8 cellular contexts compared by ENCODE assay signal in the genomic region with DNA sequence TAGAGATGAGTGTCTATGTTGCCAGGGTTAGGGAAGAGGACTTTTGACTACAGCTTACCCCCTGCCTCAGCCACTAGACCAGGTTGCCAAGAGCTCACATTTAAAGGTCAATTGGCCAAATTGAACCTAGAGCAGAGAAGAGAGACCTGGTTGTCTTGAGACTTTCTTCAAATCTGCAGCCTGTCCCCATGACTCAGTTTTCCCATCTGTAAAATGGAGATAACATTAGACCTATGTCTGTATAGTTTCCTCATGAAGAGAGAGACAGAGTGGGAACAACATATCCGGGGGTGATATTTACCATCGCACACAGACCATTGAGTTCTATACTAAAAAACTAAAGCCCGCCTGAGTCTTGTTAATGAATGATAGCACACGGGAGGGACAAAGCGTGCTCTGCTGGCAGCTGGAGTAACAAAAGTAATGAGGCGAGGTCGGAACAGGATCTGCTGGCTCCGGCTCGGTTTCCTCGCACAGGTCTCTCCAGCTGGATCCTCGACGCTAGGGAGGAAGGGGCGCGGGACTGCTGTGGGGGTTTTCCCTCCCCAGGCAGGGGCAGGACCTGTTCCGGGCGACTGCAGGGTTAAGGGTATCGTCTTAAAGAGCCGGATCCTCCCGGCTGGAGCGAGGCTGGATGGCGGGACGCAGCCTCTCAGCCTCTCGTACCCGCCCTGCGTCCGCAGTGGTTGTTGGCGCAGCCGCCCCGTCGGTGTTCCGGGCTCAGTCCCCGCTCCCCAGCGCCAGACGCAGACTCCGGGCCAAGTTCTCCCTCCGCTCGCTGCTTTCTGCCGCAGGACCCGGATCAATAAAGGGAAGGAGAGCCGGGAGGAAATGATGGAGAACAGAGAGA. TPM values are rescaled to one million over a fixed set of nuclear protein-coding genes. Genes with fewer than 3 reads are reported as not detected.
DNase-seq lines count a peak whose midpoint lies in the region; ATAC-seq and TF ChIP-seq lines count a peak whose summit lies in the region.

No MANE protein-coding gene starts in this region.

- H3K9ac ChIP-seq in neural progenitor cell: no peak overlapping the region

- H2AFZ ChIP-seq in OCI-LY7 (ENCODE audit: low read length) (no peak overlapping the region), neural progenitor cell (replicated peaks) (peak overlapping the region; percentile 86)

- peaks cover 38% of the 10 kb centered on the region for H3K4me1 Mint-ChIP-seq in neural progenitor cell

- no peak for TF ChIP-seq CTCF in OCI-LY7 (conservative IDR thresholded peaks at IDR 0.05; ENCODE audit: low read length)
- TF ChIP-seq CTCF in epithelial cell of proximal tubule (conservative IDR thresholded peaks at IDR 0.05; ENCODE audit: low read depth, low read length): no peak
- no peak for TF ChIP-seq CTCF in neural progenitor cell (IDR thresholded peaks at IDR 0.05)

- H3K36me3 ChIP-seq in OCI-LY7 (ENCODE audit: insufficient read depth, low read length): no peaks in the 10 kb centered on the region
- H3K36me3 ChIP-seq in neural progenitor cell: no peaks in the 10 kb centered on the region

- H3K9me3 Mint-ChIP-seq in neural progenitor cell: no peaks in the 10 kb centered on the region

- CTCF ChIA-PET in OCI-LY7 (lab: Charles Lee; ENCODE audit: unreplicated experiment): no interaction called here

- H3K9me2 ChIP-seq in OCI-LY7 (ENCODE audit: insufficient read depth, low read length): no peaks in the 10 kb centered on the region

- H3K4me2 ChIP-seq in OCI-LY7 (ENCODE audit: low read length): peak overlapping the region; percentile 47; the same call in 1 of the 2 replicates
- peak overlapping the region; percentile 92 for H3K4me2 ChIP-seq in neural progenitor cell

- intact Hi-C loops in OCI-LY7 (cut with micrococcal nuclease; ENCODE audit: unreplicated experiment): no loop called here

- DNase-seq in DMS 273 (lab: John Stamatoyannopoulos, UW; ENCODE audit: unreplicated experiment) (peak; percentile 78), DMS 273 treated with DMSO at 0.1 percent for 48 hours (lab: John Stamatoyannopoulos, UW) (no peak), OCI-LY7 (ENCODE audit: low spot score) (no peak), epithelial cell of proximal tubule (ENCODE audit: low read depth) (no peak), neural progenitor cell (ENCODE audit: low spot score) (peak; percentile 56)

- H3K4me3 Mint-ChIP-seq in neural progenitor cell: peak overlapping the region; percentile 97

- peaks cover 12% of the 10 kb centered on the region for H3K27me3 Mint-ChIP-seq in neural progenitor cell (ENCODE audit: insufficient read depth, low read depth)

- H3K36me3 Mint-ChIP-seq in neural progenitor cell: no peaks in the 10 kb centered on the region

- H3K27me3 ChIP-seq in neural progenitor cell: peaks cover 45% of the 10 kb centered on the region

- H3K27ac ChIP-seq in OCI-LY7 (ENCODE audit: low read depth, low read length, poor library complexity, severe bottlenecking): no peak overlapping the region
- H3K27ac ChIP-seq in neural progenitor cell: no peak overlapping the region

- no TSS peak for BruUV-seq in OCI-LY7 (replicated peaks; lab: Mats Ljungman, UMichigan)

- H3K27ac Mint-ChIP-seq in neural progenitor cell: peak overlapping the region; percentile 89

- no peak overlapping the region for H3K4me3 ChIP-seq in OCI-LY7 (ENCODE audit: low read depth, low read length, poor library complexity, severe bottlenecking)
- peak overlapping the region; percentile 75 for H3K4me3 ChIP-seq in epithelial cell of proximal tubule (ENCODE audit: low read depth, low read length)
- H3K4me3 ChIP-seq in neural progenitor cell: peak overlapping the region; percentile 57

- H4K20me1 ChIP-seq in OCI-LY7 (ENCODE audit: insufficient read depth, low read length): no peaks in the 10 kb centered on the region
- H4K20me1 ChIP-seq in neural progenitor cell (ENCODE audit: low read depth): peaks cover 11% of the 10 kb centered on the region

- H3K4me1 ChIP-seq in OCI-LY7 (ENCODE audit: insufficient read depth, low read length, poor library complexity, severe bottlenecking) (no peaks in the 10 kb centered on the region), neural progenitor cell (peaks cover 28% of the 10 kb centered on the region)

- no peaks in the 10 kb centered on the region for H3K79me2 ChIP-seq in OCI-LY7 (ENCODE audit: insufficient read depth, low read depth, low read length)
- no peaks in the 10 kb centered on the region for H3K79me2 ChIP-seq in neural progenitor cell (ENCODE audit: low read depth)

- peaks cover 41% of the 10 kb centered on the region for H3F3A ChIP-seq in neural progenitor cell (ENCODE audit: low read depth)

- H3K9me3 ChIP-seq in OCI-LY7 (ENCODE audit: low read length): no peaks in the 10 kb centered on the region
- H3K9me3 ChIP-seq in neural progenitor cell (ENCODE audit: low read depth): no peaks in the 10 kb centered on the region

- ATAC-seq in HG03521 (IDR thresholded peaks at IDR 0.05; ENCODE audit: unreplicated experiment) (no peak), HG02623 (IDR thresholded peaks at IDR 0.05; ENCODE audit: unreplicated experiment) (no peak), GM21390 (IDR thresholded peaks at IDR 0.05; ENCODE audit: unreplicated experiment) (no peak)

- POLR2A ChIA-PET in OCI-LY7 (lab: Charles Lee): interaction anchor here (0.6 kb wide), 1 partner anchor 836 kb away, joined by 3 read pairs; no protein-coding TSS in a partner anchor

RNA-seq across cellular contexts. Expression of gene LIPG, which starts 1.4 kb away (rescaled TPM):
- not detected in 2 replicates for total RNA-seq in OCI-LY7 (2014; rRNA removed; shearing (Covaris generic))
- total RNA-seq in OCI-LY7 (2022): not detected in 2 replicates
- total RNA-seq in epithelial cell of proximal tubule: 117 and 173 TPM in 2 replicates
- total RNA-seq in neural progenitor cell (ENCODE audit: low replicate concordance): 3.7 and 13.2 TPM in 2 replicates

Comparison
In these comparisons a context has a peak if more than half of its experiments do, and no peak if none do; other contexts are left out.
1. DNase-seq: peak in DMS 273 (single experiment) and neural progenitor cell (single experiment); none in DMS 273 treated with DMSO at 0.1 percent for 48 hours (single experiment), OCI-LY7 (single experiment) and epithelial cell of proximal tubule (single experiment).